Comparison of ENCODE assay signal across 8 cellular contexts in the genomic region with DNA sequence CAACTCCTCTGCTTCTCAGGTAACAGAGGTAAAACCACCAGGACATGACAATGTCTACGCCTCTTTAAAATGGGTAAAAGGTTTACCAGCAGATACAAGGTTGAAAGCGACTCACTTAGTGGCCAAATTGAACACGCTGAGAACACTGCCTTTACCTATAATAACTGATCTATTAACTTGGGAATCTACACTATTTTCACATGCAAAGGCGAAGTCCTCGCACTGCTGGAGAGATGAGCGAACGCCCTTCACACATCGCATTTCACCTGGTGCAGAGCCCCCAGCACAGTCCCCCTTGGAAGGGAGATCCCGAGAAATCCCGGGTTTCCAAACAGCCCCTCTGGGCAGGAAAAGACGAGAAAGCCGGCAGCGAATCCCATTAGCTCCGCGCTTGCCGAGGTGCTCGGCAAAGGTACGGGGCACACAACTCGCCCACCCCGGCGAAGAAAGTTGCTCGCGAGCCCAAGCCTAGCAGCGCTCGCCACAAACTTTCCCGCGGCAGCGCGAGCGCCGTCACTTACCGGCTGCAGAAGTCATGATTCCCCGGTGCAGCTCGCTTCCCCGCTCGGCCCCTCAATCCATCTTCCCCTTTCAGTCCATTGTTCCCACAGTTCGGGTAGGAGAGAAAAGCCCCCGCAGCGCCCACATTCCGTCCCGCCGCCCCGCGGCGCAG. TPM values are rescaled to one million over a fixed set of nuclear protein-coding genes. Genes with fewer than 3 reads are reported as not detected.
DNase-seq lines count a peak whose midpoint lies in the region; ATAC-seq and TF ChIP-seq lines count a peak whose summit lies in the region.

No MANE protein-coding gene starts in this region.

- H3K27me3 ChIP-seq in hepatocyte (no peaks in the 10 kb centered on the region), skeletal muscle satellite cell (ENCODE audit: control insufficient read depth, insufficient read depth, low read length) (no peaks in the 10 kb centered on the region)

- H3K27me3 Mint-ChIP-seq in activated T-helper 2 cell treated with anti-CD3 and anti-CD28 coated beads, Interferon-gamma antibody, Interleukin-2, Interleukin-4, amounts not matched to agents 10 μg/mL and 5 μg/mL and 100 μg/mL, durations not matched to agents 14 hours and 24 hours and 36 hours (ENCODE audit: low read depth) = peaks cover 13% of the 10 kb centered on the region

- DNase-seq in DMS 273 (lab: John Stamatoyannopoulos, UW; ENCODE audit: unreplicated experiment) (peak; percentile 85), DMS 273 treated with DMSO at 0.1 percent for 48 hours (lab: John Stamatoyannopoulos, UW) (no peak), hepatocyte (ENCODE audit: low spot score) (no peak), middle frontal gyrus (ENCODE audit: extremely low spot score, low spot score) (no peak)
- peak; percentile 39 for DNase-seq in Jurkat, Clone E6-1 (ENCODE audit: low read depth, low spot score)
- DNase-seq in activated T-helper 2 cell treated with anti-CD3 and anti-CD28 coated beads, Interferon-gamma antibody, Interleukin-2, Interleukin-4, amounts not matched to agents 10 μg/mL and 5 μg/mL and 100 μg/mL, durations not matched to agents 14 hours and 24 hours and 36 hours (ENCODE audit: low spot score) = no peak

- H3K9me3 ChIP-seq in hepatocyte (ENCODE audit: low read depth) (no peaks in the 10 kb centered on the region), skeletal muscle satellite cell (replicated peaks; ENCODE audit: low read length) (no peaks in the 10 kb centered on the region)

- peaks cover 12% of the 10 kb centered on the region for H3K36me3 Mint-ChIP-seq in activated T-helper 2 cell treated with anti-CD3 and anti-CD28 coated beads, Interferon-gamma antibody, Interleukin-2, Interleukin-4, amounts not matched to agents 10 μg/mL and 5 μg/mL and 100 μg/mL, durations not matched to agents 14 hours and 24 hours and 36 hours (ENCODE audit: low read depth)

- peak overlapping the region; percentile 88 for H3K4me3 ChIP-seq in Jurkat, Clone E6-1 (ENCODE audit: low read length)
- H3K4me3 ChIP-seq in hepatocyte (peak overlapping the region; percentile 80), skeletal muscle satellite cell (ENCODE audit: low read length) (peak overlapping the region; percentile 81)

- peaks cover 26% of the 10 kb centered on the region for H3K4me1 Mint-ChIP-seq in activated T-helper 2 cell treated with anti-CD3 and anti-CD28 coated beads, Interferon-gamma antibody, Interleukin-2, Interleukin-4, amounts not matched to agents 10 μg/mL and 5 μg/mL and 100 μg/mL, durations not matched to agents 14 hours and 24 hours and 36 hours (ENCODE audit: low read depth)

- intact Hi-C loops in activated T-helper 2 cell treated with anti-CD3 and anti-CD28 coated beads, Interferon-gamma antibody, Interleukin-2, Interleukin-4, amounts not matched to agents 10 μg/mL and 5 μg/mL and 100 μg/mL, durations not matched to agents 14 hours and 24 hours and 36 hours (cut with micrococcal nuclease) = loop anchor here (1.0 to 10.0 kb wide), 7 partner anchors 100 to 1782 kb away; a partner anchor contains a TSS

- H3K27ac ChIP-seq in hepatocyte = peak overlapping the region; percentile 87

- H3K36me3 ChIP-seq in hepatocyte (replicated peaks; ENCODE audit: insufficient read depth, low read depth) = no peaks in the 10 kb centered on the region
- no peaks in the 10 kb centered on the region for H3K36me3 ChIP-seq in skeletal muscle satellite cell (ENCODE audit: insufficient read depth, low read length)

- peaks cover 3% of the 10 kb centered on the region for H4K20me1 ChIP-seq in hepatocyte (ENCODE audit: insufficient read depth, poor library complexity, severe bottlenecking)

- peak overlapping the region; percentile 77 for H3K4me2 ChIP-seq in hepatocyte
- H3K4me2 ChIP-seq in skeletal muscle satellite cell (ENCODE audit: low read length) = peak overlapping the region; percentile 88

- 1% methylated on average over 44 of the region's 45 CpGs for WGBS in hepatocyte (ENCODE audit: low lambda C conversion rate, missing lambda C conversion rate)

- peak overlapping the region; percentile 35 for H3K27ac Mint-ChIP-seq in activated T-helper 2 cell treated with anti-CD3 and anti-CD28 coated beads, Interferon-gamma antibody, Interleukin-2, Interleukin-4, amounts not matched to agents 10 μg/mL and 5 μg/mL and 100 μg/mL, durations not matched to agents 14 hours and 24 hours and 36 hours

- H3K9me3 Mint-ChIP-seq in activated T-helper 2 cell treated with anti-CD3 and anti-CD28 coated beads, Interferon-gamma antibody, Interleukin-2, Interleukin-4, amounts not matched to agents 10 μg/mL and 5 μg/mL and 100 μg/mL, durations not matched to agents 14 hours and 24 hours and 36 hours = no peaks in the 10 kb centered on the region

- peaks cover 86% of the 10 kb centered on the region for H3K79me2 ChIP-seq in hepatocyte

- ATAC-seq in GM21717 (IDR thresholded peaks at IDR 0.05; ENCODE audit: unreplicated experiment) = peak; percentile 23

- peak overlapping the region; percentile 80 for H2AFZ ChIP-seq in hepatocyte

- TF ChIP-seq CTCF in hepatocyte (IDR thresholded peaks at IDR 0.05; ENCODE audit: poor library complexity) = no peak

- H3K9ac ChIP-seq in skeletal muscle satellite cell (ENCODE audit: low read depth, low read length) = peak overlapping the region; percentile 80

- no peaks in the 10 kb centered on the region for H3K9me2 ChIP-seq in hepatocyte (replicated peaks; ENCODE audit: insufficient read depth)

- H3K4me3 Mint-ChIP-seq in activated T-helper 2 cell treated with anti-CD3 and anti-CD28 coated beads, Interferon-gamma antibody, Interleukin-2, Interleukin-4, amounts not matched to agents 10 μg/mL and 5 μg/mL and 100 μg/mL, durations not matched to agents 14 hours and 24 hours and 36 hours (ENCODE audit: low read depth) = peak overlapping the region; percentile 98

- H3K4me1 ChIP-seq in hepatocyte (ENCODE audit: insufficient read depth) (peaks cover 6% of the 10 kb centered on the region), skeletal muscle satellite cell (ENCODE audit: control insufficient read depth, insufficient read depth, low read length) (peaks cover 12% of the 10 kb centered on the region)

RNA-seq across cellular contexts. Expression of a gene that starts 0.4 kb away (rescaled TPM):
- 5.1 TPM for polyA plus RNA-seq in Jurkat, Clone E6-1 (2012; ENCODE audit: insufficient read depth, insufficient read length)
- total RNA-seq in activated T-helper 2 cell treated with anti-CD3 and anti-CD28 coated beads, Interferon-gamma antibody, Interleukin-2, Interleukin-4, amounts not matched to agents 10 μg/mL and 5 μg/mL and 100 μg/mL, durations not matched to agents 14 hours and 24 hours and 36 hours = 0.69 and 1.1 TPM in 2 replicates
- 17.2 and 21.4 TPM in 2 replicates for total RNA-seq in hepatocyte
- 4.7 and 10.4 TPM in 2 replicates for polyA plus RNA-seq in hepatocyte
- 4.6 TPM in 2 replicates for total RNA-seq in skeletal muscle satellite cell (2012; rRNA removed)

RNA-seq across cellular contexts. Expression of a gene that starts 0.8 kb away (rescaled TPM):
- polyA plus RNA-seq in Jurkat, Clone E6-1 (2012; ENCODE audit: insufficient read depth, insufficient read length) = 37.4 TPM
- 62.6 and 63.1 TPM in 2 replicates for total RNA-seq in activated T-helper 2 cell treated with anti-CD3 and anti-CD28 coated beads, Interferon-gamma antibody, Interleukin-2, Interleukin-4, amounts not matched to agents 10 μg/mL and 5 μg/mL and 100 μg/mL, durations not matched to agents 14 hours and 24 hours and 36 hours
- 83.2 and 84.2 TPM in 2 replicates for total RNA-seq in hepatocyte
- 37.9 and 48.9 TPM in 2 replicates for polyA plus RNA-seq in hepatocyte
- 50.4 and 54.0 TPM in 2 replicates for total RNA-seq in skeletal muscle satellite cell (2012; rRNA removed)

Comparison
In these comparisons a context has a peak if more than half of its experiments do, and no peak if none do; other contexts are left out.
1. DNase-seq: peak in DMS 273 (single experiment) and Jurkat, Clone E6-1 (single experiment); none in DMS 273 treated with DMSO at 0.1 percent for 48 hours (single experiment), activated T-helper 2 cell treated with anti-CD3 and anti-CD28 coated beads, Interferon-gamma antibody, Interleukin-2, Interleukin-4, amounts not matched to agents 10 μg/mL and 5 μg/mL and 100 μg/mL, durations not matched to agents 14 hours and 24 hours and 36 hours (single experiment), hepatocyte (single experiment) and middle frontal gyrus (single experiment).
2. Peak in every context shown above with its lines, with median percentiles within 50 percentile points of each other: H3K4me3 ChIP-seq.